Comparison of ENCODE assay signal across 15 cellular contexts in the genomic region with DNA sequence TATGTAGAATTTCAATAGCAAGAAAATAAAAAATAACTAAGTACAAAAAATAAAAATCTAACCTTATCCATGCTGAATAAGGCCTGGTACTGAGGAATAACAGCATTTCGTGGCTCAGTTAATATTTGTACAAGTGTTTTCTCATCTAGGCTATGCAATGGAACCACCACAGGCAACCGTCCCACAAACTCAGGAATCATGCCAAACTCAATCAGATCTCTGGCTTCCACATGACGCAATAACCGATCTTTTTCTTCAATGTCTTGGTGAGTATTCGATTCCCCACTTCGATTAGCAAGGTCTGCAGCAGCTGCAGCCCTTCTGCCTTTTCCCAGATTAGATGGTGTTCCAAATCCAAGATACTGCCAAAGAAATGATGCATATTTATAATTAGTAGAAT. TPM values are rescaled to one million over a fixed set of nuclear protein-coding genes. Genes with fewer than 3 reads are reported as not detected.
DNase-seq lines count a peak whose midpoint lies in the region; ATAC-seq, FAIRE-seq and TF ChIP-seq lines count a peak whose summit lies in the region.
"Had no signal": no experiment of that assay in that cellular context is flagged by ENCODE, and none has a peak within 500 bp of the region (broad histone marks: within the 10 kb centered on the region; RNA-seq: fewer than 3 reads in every experiment).

No MANE protein-coding gene starts in this region.

- TF ChIP-seq POLR2A in HepG2 (IDR thresholded peaks at IDR 0.05; ENCODE audit: insufficient read depth in 1 of 2, low read depth in 2 of 2, low read length in 2 of 2) (no peak), GM12892 (IDR thresholded peaks at IDR 0.05; ENCODE audit: low read depth, low read length) (no peak)

- 95% methylated on average over 6 of the region's 6 CpGs for WGBS in HepG2 (ENCODE audit: low lambda C conversion rate)

- no peak for DNase-seq in stimulated activated naive CD8-positive, alpha-beta T cell treated with anti-CD3 and anti-CD28 coated beads, Interleukin-15, Interleukin-2, amounts not matched to agents 100 U/mL and 50 U/mL, for 24 hours
- no peak for DNase-seq in HepG2 (ENCODE audit: low spot score)
- no peak for DNase-seq in GM12892 (ENCODE audit: insufficient read length)
- no peak for DNase-seq in activated effector memory CD4-positive, alpha-beta T cell treated with Interleukin-2 at 50 U/mL for 16 hours
- DNase-seq: AML-193; Caco-2; CD4-positive, alpha-beta T cell; GDM1 had no signal

- no peaks in the 10 kb centered on the region for H3K27me3 ChIP-seq in HepG2 (ENCODE audit: control insufficient read depth in 1 of 2, insufficient read depth in 2 of 2, low read length in 2 of 2)

- BruUV-seq in HepG2 (replicated peaks; lab: Mats Ljungman, UMichigan): no TSS peak

- no peaks in the 10 kb centered on the region for H3K79me2 ChIP-seq in HepG2 (ENCODE audit: insufficient read depth, low read length)

- in situ Hi-C loops in HepG2 (cut with HindIII; ENCODE audit: extremely low pct_ligation_motif_present, low pct_unique_long_range_greater_than_20kb): no loop called here

- H3K4me3 Mint-ChIP-seq in stimulated activated naive CD8-positive, alpha-beta T cell treated with anti-CD3 and anti-CD28 coated beads, Interleukin-15, Interleukin-2, amounts not matched to agents 100 ng/mL and 50 ng/mL, for 24 hours: no peak overlapping the region
- H3K4me3 Mint-ChIP-seq: CD4-positive, alpha-beta T cell had no signal

- no peak for TF ChIP-seq CTCF in HepG2 (CRISPR knock-in tag; IDR thresholded peaks at IDR 0.05)

- H4K20me1 ChIP-seq in HepG2 (ENCODE audit: insufficient read depth, low read length): no peaks in the 10 kb centered on the region

- H3K4me1 Mint-ChIP-seq in stimulated activated naive CD8-positive, alpha-beta T cell treated with anti-CD3 and anti-CD28 coated beads, Interleukin-15, Interleukin-2, amounts not matched to agents 100 ng/mL and 50 ng/mL, for 24 hours (ENCODE audit: low read depth): no peaks in the 10 kb centered on the region

- H2AFZ ChIP-seq in HepG2 (ENCODE audit: low read length): no peak overlapping the region

- no peaks in the 10 kb centered on the region for H3K9me3 Mint-ChIP-seq in stimulated activated naive CD8-positive, alpha-beta T cell treated with anti-CD3 and anti-CD28 coated beads, Interleukin-15, Interleukin-2, amounts not matched to agents 100 ng/mL and 50 ng/mL, for 24 hours
- H3K9me3 Mint-ChIP-seq: CD4-positive, alpha-beta T cell had no signal

- FAIRE-seq in HepG2 (lab: Jason Lieb, UNC) (no peak), GM12892 (lab: Jason Lieb, UNC) (no peak)
- FAIRE-seq: D721Med had no signal

- no peaks in the 10 kb centered on the region for H3K4me1 ChIP-seq in HepG2 (ENCODE audit: insufficient read depth, low read length)
- H3K4me1 ChIP-seq: A549, Caco-2, HAP-1 had no signal

- H3K27me3 Mint-ChIP-seq in stimulated activated naive CD8-positive, alpha-beta T cell treated with anti-CD3 and anti-CD28 coated beads, Interleukin-15, Interleukin-2, amounts not matched to agents 100 ng/mL and 50 ng/mL, for 24 hours: no peaks in the 10 kb centered on the region
- H3K27me3 Mint-ChIP-seq: CD4-positive, alpha-beta T cell had no signal

- H3K36me3 Mint-ChIP-seq in stimulated activated naive CD8-positive, alpha-beta T cell treated with anti-CD3 and anti-CD28 coated beads, Interleukin-15, Interleukin-2, amounts not matched to agents 100 ng/mL and 50 ng/mL, for 24 hours (ENCODE audit: low read depth): peaks cover 59% of the 10 kb centered on the region

- H3K36me3 ChIP-seq in HepG2 (replicated peaks in 1 of 2; ENCODE audit: control insufficient read depth in 1 of 2, insufficient read depth in 2 of 2, low read length in 2 of 2): peaks cover 16 to 66% of the 10 kb centered on the region in 2 experiments

- no peak for TF ChIP-seq RAD21 in HepG2 (CRISPR knock-in tag; IDR thresholded peaks at IDR 0.05)

- no peak for ATAC-seq in stimulated activated naive CD8-positive, alpha-beta T cell treated with anti-CD3 and anti-CD28 coated beads, Interleukin-15, Interleukin-2, amounts not matched to agents 100 U/mL and 50 U/mL, for 24 hours
- ATAC-seq in HepG2: no peak
- ATAC-seq: A549 had no signal

- H3K9me3 ChIP-seq in HepG2 (ENCODE audit: low read length): no peaks in the 10 kb centered on the region
- H3K9me3 ChIP-seq: A549, Caco-2, HAP-1 had no signal

- H3K4me2 ChIP-seq in HepG2 (ENCODE audit: low read depth, low read length): no peak overlapping the region
- H3K4me2 ChIP-seq: A549 had no signal

- H3K27ac Mint-ChIP-seq in stimulated activated naive CD8-positive, alpha-beta T cell treated with anti-CD3 and anti-CD28 coated beads, Interleukin-15, Interleukin-2, amounts not matched to agents 100 ng/mL and 50 ng/mL, for 24 hours: peak overlapping the region; percentile 27

- POLR2A ChIA-PET in HepG2 (lab: Yijun Ruan, JAX): no interaction called here

- H3K4me3 ChIP-seq in HepG2 (replicated peaks in 1 of 3; ENCODE audit: insufficient read depth in 1 of 3, low read depth in 2 of 3, low read length in 3 of 3): no peak overlapping the region
- H3K4me3 ChIP-seq: A549, HAP-1 had no signal

- intact Hi-C loops in HepG2 (cut with micrococcal nuclease; ENCODE audit: unreplicated experiment): no loop called here

- no peak for TF ChIP-seq EP300 in HepG2 (IDR thresholded peaks at IDR 0.05; ENCODE audit: low read depth in 2 of 2, low read length in 2 of 2)
- TF ChIP-seq EP300 in HepG2 (CRISPR knock-in tag; IDR thresholded peaks at IDR 0.05; ENCODE audit: borderline replicate concordance): no peak

- no peak overlapping the region for H3K9ac ChIP-seq in HepG2 (ENCODE audit: insufficient read depth, low read depth, low read length)

- CTCF ChIA-PET in HepG2 (lab: Yijun Ruan, JAX; ENCODE audit: low intra/inter-chr PET ratio, low total read pairs): no interaction called here

- no peak overlapping the region for H3K27ac ChIP-seq in HepG2 (ENCODE audit: extremely low read length, insufficient read depth, low read length)
- H3K27ac ChIP-seq: 22Rv1, A549, C4-2B had no signal

RNA-seq across cellular contexts. Expression of a gene that starts 21.1 kb away (rescaled TPM):
- total RNA-seq in HepG2 (2016; rRNA removed; fragmentation: Illumina TruSeq; extraction: Trizol): 14.7 and 15.8 TPM in 2 replicates
- total RNA-seq in HepG2 (2016; cell fraction: cytosol; rRNA removed; fragmentation: Illumina TruSeq; extraction: Trizol; ENCODE audit: low read depth): 6.2 and 7.6 TPM in 2 replicates
- 14.8 and 14.9 TPM in 2 replicates for total RNA-seq in HepG2 (2016; cell fraction: insoluble cytoplasmic fraction; rRNA removed; fragmentation: Illumina TruSeq; extraction: Trizol)
- total RNA-seq in HepG2 (2016; cell fraction: membrane; rRNA removed; fragmentation: Illumina TruSeq; extraction: Trizol): 13.2 and 16.8 TPM in 2 replicates
- 8.6 and 11.3 TPM in 2 replicates for total RNA-seq in HepG2 (2016; cell fraction: nucleus; rRNA removed; fragmentation: Illumina TruSeq; extraction: Trizol)
- 10.1 TPM in 2 replicates for polyA plus RNA-seq in HepG2 (2011; rRNA removed)
- polyA plus RNA-seq in HepG2 (2011; cell fraction: cytosol; rRNA removed): 7.2 and 9.0 TPM in 2 replicates
- 5.6 and 6.4 TPM in 2 replicates for polyA plus RNA-seq in HepG2 (2011; cell fraction: nucleus; rRNA removed)
- 9.2 and 10.7 TPM in 2 replicates for polyA plus RNA-seq in HepG2 (2012)
- polyA plus RNA-seq in HepG2 (2016; cell fraction: cytosol; fragmentation: Illumina TruSeq; extraction: Trizol; ENCODE audit: low read depth): 3.5 and 4.1 TPM in 2 replicates
- 18.0 and 18.1 TPM in 2 replicates for polyA plus RNA-seq in HepG2 (2016; cell fraction: insoluble cytoplasmic fraction; fragmentation: Illumina TruSeq; extraction: Trizol; ENCODE audit: low read depth)
- 8.2 and 10.3 TPM in 2 replicates for polyA plus RNA-seq in HepG2 (2016; cell fraction: membrane; fragmentation: Illumina TruSeq; extraction: Trizol; ENCODE audit: low read depth)
- 14.1 and 14.4 TPM in 2 replicates for polyA plus RNA-seq in HepG2 (2016; cell fraction: nucleus; fragmentation: Illumina TruSeq; extraction: Trizol; ENCODE audit: insufficient read depth, low read depth)
- polyA minus RNA-seq in HepG2 (2011; rRNA and poly(A)+ RNA removed; ENCODE audit: low replicate concordance): 12.6 and 19.5 TPM in 2 replicates
- polyA minus RNA-seq in HepG2 (2011; cell fraction: cytosol; rRNA and poly(A)+ RNA removed): 12.3 and 15.5 TPM in 2 replicates
- 11.6 and 14.3 TPM in 2 replicates for polyA minus RNA-seq in HepG2 (2011; cell fraction: nucleus; rRNA and poly(A)+ RNA removed)
- polyA plus RNA-seq in GM12892 (2012; ENCODE audit: missing spikeins): 19.6 TPM

RNA-seq across cellular contexts. Expression of a gene that starts 30.4 kb away (rescaled TPM):
- 61.3 and 100 TPM in 2 replicates for total RNA-seq in HepG2 (2016; rRNA removed; fragmentation: Illumina TruSeq; extraction: Trizol)
- 12.9 and 13.1 TPM in 2 replicates for total RNA-seq in HepG2 (2016; cell fraction: cytosol; rRNA removed; fragmentation: Illumina TruSeq; extraction: Trizol; ENCODE audit: low read depth)
- total RNA-seq in HepG2 (2016; cell fraction: insoluble cytoplasmic fraction; rRNA removed; fragmentation: Illumina TruSeq; extraction: Trizol): 63.2 and 98.2 TPM in 2 replicates
- total RNA-seq in HepG2 (2016; cell fraction: membrane; rRNA removed; fragmentation: Illumina TruSeq; extraction: Trizol): 20.9 and 25.4 TPM in 2 replicates
- 31.7 and 36.9 TPM in 2 replicates for total RNA-seq in HepG2 (2016; cell fraction: nucleus; rRNA removed; fragmentation: Illumina TruSeq; extraction: Trizol)
- 26.9 and 33.9 TPM in 2 replicates for polyA plus RNA-seq in HepG2 (2011; rRNA removed)
- polyA plus RNA-seq in HepG2 (2011; cell fraction: cytosol; rRNA removed): 16.3 and 18.6 TPM in 2 replicates
- 19.7 and 22.9 TPM in 2 replicates for polyA plus RNA-seq in HepG2 (2011; cell fraction: nucleus; rRNA removed)
- polyA plus RNA-seq in HepG2 (2012): 42.1 and 52.0 TPM in 2 replicates
- polyA plus RNA-seq in HepG2 (2016; cell fraction: cytosol; fragmentation: Illumina TruSeq; extraction: Trizol; ENCODE audit: low read depth): 4.3 and 5.1 TPM in 2 replicates
- polyA plus RNA-seq in HepG2 (2016; cell fraction: insoluble cytoplasmic fraction; fragmentation: Illumina TruSeq; extraction: Trizol; ENCODE audit: low read depth): 67.6 and 69.7 TPM in 2 replicates
- polyA plus RNA-seq in HepG2 (2016; cell fraction: membrane; fragmentation: Illumina TruSeq; extraction: Trizol; ENCODE audit: low read depth): 8.5 and 9.1 TPM in 2 replicates
- 28.6 and 29.4 TPM in 2 replicates for polyA plus RNA-seq in HepG2 (2016; cell fraction: nucleus; fragmentation: Illumina TruSeq; extraction: Trizol; ENCODE audit: insufficient read depth, low read depth)
- 11.6 and 14.2 TPM in 2 replicates for polyA minus RNA-seq in HepG2 (2011; rRNA and poly(A)+ RNA removed; ENCODE audit: low replicate concordance)
- 36.0 and 47.6 TPM in 2 replicates for polyA minus RNA-seq in HepG2 (2011; cell fraction: cytosol; rRNA and poly(A)+ RNA removed)
- polyA minus RNA-seq in HepG2 (2011; cell fraction: nucleus; rRNA and poly(A)+ RNA removed): 61.9 and 76.2 TPM in 2 replicates
- polyA plus RNA-seq in GM12892 (2012; ENCODE audit: missing spikeins): 28.9 TPM

RNA-seq across cellular contexts. Expression of a gene that starts 39.7 kb away (rescaled TPM):
- total RNA-seq in HepG2 (2016; rRNA removed; fragmentation: Illumina TruSeq; extraction: Trizol): 0.13 and 0.86 TPM in 2 replicates
- total RNA-seq in HepG2 (2016; cell fraction: cytosol; rRNA removed; fragmentation: Illumina TruSeq; extraction: Trizol; ENCODE audit: low read depth): 0.18 and 0.20 TPM in 2 replicates
- 0.28 and 0.89 TPM in 2 replicates for total RNA-seq in HepG2 (2016; cell fraction: insoluble cytoplasmic fraction; rRNA removed; fragmentation: Illumina TruSeq; extraction: Trizol)
- 0.14 and 0.28 TPM in 2 replicates for total RNA-seq in HepG2 (2016; cell fraction: membrane; rRNA removed; fragmentation: Illumina TruSeq; extraction: Trizol)
- 2.1 and 3.2 TPM in 2 replicates for total RNA-seq in HepG2 (2016; cell fraction: nucleus; rRNA removed; fragmentation: Illumina TruSeq; extraction: Trizol)
- 1.4 and 1.7 TPM in 2 replicates for polyA plus RNA-seq in HepG2 (2011; rRNA removed)
- polyA plus RNA-seq in HepG2 (2011; cell fraction: cytosol; rRNA removed): 0.14 and 0.25 TPM in 2 replicates
- 9.3 and 9.9 TPM in 2 replicates for polyA plus RNA-seq in HepG2 (2011; cell fraction: nucleus; rRNA removed)
- polyA plus RNA-seq in HepG2 (2012): 1.0 and 1.8 TPM in 2 replicates
- 0.10 and 0.14 TPM in 2 replicates for polyA plus RNA-seq in HepG2 (2016; cell fraction: cytosol; fragmentation: Illumina TruSeq; extraction: Trizol; ENCODE audit: low read depth)
- polyA plus RNA-seq in HepG2 (2016; cell fraction: insoluble cytoplasmic fraction; fragmentation: Illumina TruSeq; extraction: Trizol; ENCODE audit: low read depth): 0.16 and 0.17 TPM in 2 replicates
- 0.31 TPM in 1 of 2 replicates, not detected in the other for polyA plus RNA-seq in HepG2 (2016; cell fraction: membrane; fragmentation: Illumina TruSeq; extraction: Trizol; ENCODE audit: low read depth)
- 4.4 and 4.9 TPM in 2 replicates for polyA plus RNA-seq in HepG2 (2016; cell fraction: nucleus; fragmentation: Illumina TruSeq; extraction: Trizol; ENCODE audit: insufficient read depth, low read depth)
- 2.1 and 5.5 TPM in 2 replicates for polyA minus RNA-seq in HepG2 (2011; rRNA and poly(A)+ RNA removed; ENCODE audit: low replicate concordance)
- polyA minus RNA-seq in HepG2 (2011; cell fraction: cytosol; rRNA and poly(A)+ RNA removed): 0.26 TPM in 1 of 2 replicates, not detected in the other
- polyA minus RNA-seq in HepG2 (2011; cell fraction: nucleus; rRNA and poly(A)+ RNA removed): 6.7 and 8.5 TPM in 2 replicates
- 2.2 TPM for polyA plus RNA-seq in GM12892 (2012; ENCODE audit: missing spikeins)

RNA-seq across cellular contexts. Expression of a gene that starts 56.6 kb away (rescaled TPM):
- total RNA-seq in HepG2 (2016; rRNA removed; fragmentation: Illumina TruSeq; extraction: Trizol): not detected in 2 replicates
- total RNA-seq in HepG2 (2016; cell fraction: cytosol; rRNA removed; fragmentation: Illumina TruSeq; extraction: Trizol; ENCODE audit: low read depth): not detected in 2 replicates
- not detected in 2 replicates for total RNA-seq in HepG2 (2016; cell fraction: insoluble cytoplasmic fraction; rRNA removed; fragmentation: Illumina TruSeq; extraction: Trizol)
- not detected in 2 replicates for total RNA-seq in HepG2 (2016; cell fraction: membrane; rRNA removed; fragmentation: Illumina TruSeq; extraction: Trizol)
- total RNA-seq in HepG2 (2016; cell fraction: nucleus; rRNA removed; fragmentation: Illumina TruSeq; extraction: Trizol): not detected in 2 replicates
- polyA plus RNA-seq in HepG2 (2011; rRNA removed): 0.03 and 0.08 TPM in 2 replicates
- 0.01 and 0.04 TPM in 2 replicates for polyA plus RNA-seq in HepG2 (2011; cell fraction: cytosol; rRNA removed)
- polyA plus RNA-seq in HepG2 (2011; cell fraction: nucleus; rRNA removed): 0.05 and 0.16 TPM in 2 replicates
- polyA plus RNA-seq in HepG2 (2012): 0.04 TPM in 1 of 2 replicates, not detected in the other
- not detected in 2 replicates for polyA plus RNA-seq in HepG2 (2016; cell fraction: cytosol; fragmentation: Illumina TruSeq; extraction: Trizol; ENCODE audit: low read depth)
- polyA plus RNA-seq in HepG2 (2016; cell fraction: insoluble cytoplasmic fraction; fragmentation: Illumina TruSeq; extraction: Trizol; ENCODE audit: low read depth): not detected in 2 replicates
- not detected in 2 replicates for polyA plus RNA-seq in HepG2 (2016; cell fraction: membrane; fragmentation: Illumina TruSeq; extraction: Trizol; ENCODE audit: low read depth)
- polyA plus RNA-seq in HepG2 (2016; cell fraction: nucleus; fragmentation: Illumina TruSeq; extraction: Trizol; ENCODE audit: insufficient read depth, low read depth): 0.12 TPM in 1 of 2 replicates, not detected in the other
- 0.02 and 0.06 TPM in 2 replicates for polyA minus RNA-seq in HepG2 (2011; rRNA and poly(A)+ RNA removed; ENCODE audit: low replicate concordance)
- not detected in 2 replicates for polyA minus RNA-seq in HepG2 (2011; cell fraction: cytosol; rRNA and poly(A)+ RNA removed)
- 0.13 TPM in 1 of 2 replicates, not detected in the other for polyA minus RNA-seq in HepG2 (2011; cell fraction: nucleus; rRNA and poly(A)+ RNA removed)
- polyA plus RNA-seq in GM12892 (2012; ENCODE audit: missing spikeins): 0.08 TPM
- total RNA-seq: Caco-2, Daoy had no signal
